Comparison of ENCODE assay signal across 23 cellular contexts in genomic region chr16:73193464-73193863, GRCh38.
A peak's percentile ranks its signal among the peaks of the same experiment; 100 is the strongest.
DNase-seq lines count a peak whose midpoint lies in the region; ATAC-seq and TF ChIP-seq lines count a peak whose summit lies in the region.
"Had no signal": no experiment of that assay in that cellular context is flagged by ENCODE, and none has a peak within 500 bp of the region (broad histone marks: within the 10 kb centered on the region; RNA-seq: fewer than 3 reads in every experiment).

No MANE protein-coding gene starts in this region.

- TF ChIP-seq EP300 in ovary (IDR thresholded peaks at IDR 0.05) = no peak

- H3K4me3 Mint-ChIP-seq in natural killer cell treated with Interleukin-12 subunit alpha and Interleukin-12 subunit beta and Interleukin-15 and Interleukin-18, amount 100 ng/mL, for 72 hours = no peak overlapping the region
- H3K4me3 Mint-ChIP-seq in stimulated activated effector memory CD8-positive, alpha-beta T cell treated with anti-CD3 and anti-CD28 coated beads, Interleukin-12 subunit alpha, Interleukin-12 subunit beta, amount 100 ng/mL, for 72 hours = no peak overlapping the region
- H3K4me3 Mint-ChIP-seq in stimulated activated naive B cell treated with anti-CD40 and anti-IgM and Interleukin-4, amounts not matched to agents 10 μg/mL and 1 μg/mL and 100 μg/mL, for 72 hours = no peak overlapping the region
- H3K4me3 Mint-ChIP-seq: CD14-positive monocyte; CD4-positive, alpha-beta memory T cell; CD4-positive, CD25-positive, alpha-beta regulatory T cell; CD8-positive, alpha-beta memory T cell had no signal

- TF ChIP-seq CTCF in GM10266 (IDR thresholded peaks at IDR 0.05; ENCODE audit: control insufficient read depth, insufficient read depth, low read depth, missing control alignments) (no peak), ovary (IDR thresholded peaks at IDR 0.05) (no peak)

- peak; percentile 27 to 36 for ATAC-seq in natural killer cell treated with Interleukin-12 subunit alpha and Interleukin-12 subunit beta and Interleukin-15 and Interleukin-18, amount 100 ng/mL, for 72 hours
- peak; percentile 8 for ATAC-seq in stimulated activated effector memory CD8-positive, alpha-beta T cell treated with anti-CD3 and anti-CD28 coated beads, Interleukin-12 subunit alpha, Interleukin-12 subunit beta, amount 100 ng/mL, for 72 hours
- peak; percentile 45 to 52 for ATAC-seq in stimulated activated naive B cell treated with anti-CD40 and anti-IgM and Interleukin-4, amounts not matched to agents 10 μg/mL and 1 μg/mL and 100 μg/mL, for 72 hours (replicated peaks)

- WGBS in ovary, 3 donors = 87 to 100% (median 88%) methylated on average over 1 of the region's 1 CpG

- no peak overlapping the region for H3K27ac ChIP-seq in ovary
- H3K27ac ChIP-seq: BLaER1 had no signal

- no peaks in the 10 kb centered on the region for H3K4me1 Mint-ChIP-seq in natural killer cell treated with Interleukin-12 subunit alpha and Interleukin-12 subunit beta and Interleukin-15 and Interleukin-18, amount 100 ng/mL, for 72 hours (ENCODE audit: low read depth in 2 of 2)
- no peaks in the 10 kb centered on the region for H3K4me1 Mint-ChIP-seq in stimulated activated effector memory CD8-positive, alpha-beta T cell treated with anti-CD3 and anti-CD28 coated beads, Interleukin-12 subunit alpha, Interleukin-12 subunit beta, amount 100 ng/mL, for 72 hours
- H3K4me1 Mint-ChIP-seq in stimulated activated naive B cell treated with anti-CD40 and anti-IgM and Interleukin-4, amounts not matched to agents 10 μg/mL and 1 μg/mL and 100 μg/mL, for 72 hours = peaks cover 9 to 20% of the 10 kb centered on the region in 2 donors
- H3K4me1 Mint-ChIP-seq: CD4-positive, alpha-beta memory T cell; CD4-positive, CD25-positive, alpha-beta regulatory T cell; CD8-positive, alpha-beta memory T cell had no signal

- TF ChIP-seq POLR2A in ovary (IDR thresholded peaks at IDR 0.05) = no peak

- no peaks in the 10 kb centered on the region for H3K9me3 Mint-ChIP-seq in natural killer cell treated with Interleukin-12 subunit alpha and Interleukin-12 subunit beta and Interleukin-15 and Interleukin-18, amount 100 ng/mL, for 72 hours
- H3K9me3 Mint-ChIP-seq in stimulated activated effector memory CD8-positive, alpha-beta T cell treated with anti-CD3 and anti-CD28 coated beads, Interleukin-12 subunit alpha, Interleukin-12 subunit beta, amount 100 ng/mL, for 72 hours = peaks cover 3% of the 10 kb centered on the region
- H3K9me3 Mint-ChIP-seq in stimulated activated naive B cell treated with anti-CD40 and anti-IgM and Interleukin-4, amounts not matched to agents 10 μg/mL and 1 μg/mL and 100 μg/mL, for 72 hours = peaks cover 0 to 1% of the 10 kb centered on the region in 2 donors

- no peaks in the 10 kb centered on the region for H3K4me1 ChIP-seq in ovary (ENCODE audit: insufficient read depth)

- no peak overlapping the region for H3K27ac Mint-ChIP-seq in natural killer cell treated with Interleukin-12 subunit alpha and Interleukin-12 subunit beta and Interleukin-15 and Interleukin-18, amount 100 ng/mL, for 72 hours
- no peak overlapping the region for H3K27ac Mint-ChIP-seq in stimulated activated effector memory CD8-positive, alpha-beta T cell treated with anti-CD3 and anti-CD28 coated beads, Interleukin-12 subunit alpha, Interleukin-12 subunit beta, amount 100 ng/mL, for 72 hours
- no peak overlapping the region for H3K27ac Mint-ChIP-seq in stimulated activated naive B cell treated with anti-CD40 and anti-IgM and Interleukin-4, amounts not matched to agents 10 μg/mL and 1 μg/mL and 100 μg/mL, for 72 hours
- H3K27ac Mint-ChIP-seq: CD4-positive, alpha-beta memory T cell; CD4-positive, CD25-positive, alpha-beta regulatory T cell; CD8-positive, alpha-beta memory T cell had no signal

- no peak for DNase-seq in natural killer cell treated with Interleukin-12 subunit alpha and Interleukin-12 subunit beta and Interleukin-15 and Interleukin-18, amount 100 ng/mL, for 72 hours (ENCODE audit: low spot score)
- DNase-seq in stimulated activated effector memory CD8-positive, alpha-beta T cell treated with anti-CD3 and anti-CD28 coated beads, Interleukin-12 subunit alpha, Interleukin-12 subunit beta, amount 100 ng/mL, for 72 hours (ENCODE audit: low spot score in 2 of 2) = no peak
- no peak for DNase-seq in stimulated activated naive B cell treated with anti-CD40 and anti-IgM and Interleukin-4, amounts not matched to agents 10 μg/mL and 1 μg/mL and 100 μg/mL, for 72 hours
- DNase-seq in NCI-H146 (lab: John Stamatoyannopoulos, UW) (no peak), GM10266 (ENCODE audit: extremely low spot score) (no peak), ovary (no peak)
- DNase-seq: 8988T; ACHN; BE2C; C1 segment of cervical spinal cord; CD4-positive, alpha-beta memory T cell; CD4-positive, CD25-positive, alpha-beta regulatory T cell; CD8-positive, alpha-beta memory T cell; COR-L47; DMS 273 treated with DMSO at 0.1 percent for 48 hours; DMS153; DMS53; DMS79; DND-41; EL; GDM1 had no signal

- peaks cover 0 to 15% of the 10 kb centered on the region in 2 donors for H3K27me3 Mint-ChIP-seq in natural killer cell treated with Interleukin-12 subunit alpha and Interleukin-12 subunit beta and Interleukin-15 and Interleukin-18, amount 100 ng/mL, for 72 hours
- H3K27me3 Mint-ChIP-seq in stimulated activated naive B cell treated with anti-CD40 and anti-IgM and Interleukin-4, amounts not matched to agents 10 μg/mL and 1 μg/mL and 100 μg/mL, for 72 hours = peaks cover 0 to 6% of the 10 kb centered on the region in 2 donors
- H3K27me3 Mint-ChIP-seq: CD4-positive, alpha-beta memory T cell; CD4-positive, CD25-positive, alpha-beta regulatory T cell; CD8-positive, alpha-beta memory T cell had no signal

- H3K4me3 ChIP-seq in ovary = no peak overlapping the region
- H3K4me3 ChIP-seq: BLaER1 had no signal

- H3K36me3 ChIP-seq in ovary = no peaks in the 10 kb centered on the region
- H3K36me3 ChIP-seq: BE2C, BLaER1 had no signal

- no peaks in the 10 kb centered on the region for H3K27me3 ChIP-seq in ovary
- H3K27me3 ChIP-seq: BE2C, BLaER1 had no signal

- intact Hi-C loops in ovary (cut with DNase I) = loop anchor here in 1 of 4 donors (10.0 kb wide), 1 partner anchor 369 kb away; no protein-coding TSS in a partner anchor

- H3K9me3 ChIP-seq in ovary = peaks cover 0 to 4% of the 10 kb centered on the region in 2 donors
- H3K9me3 ChIP-seq: BE2C had no signal

- H3K36me3 Mint-ChIP-seq in natural killer cell treated with Interleukin-12 subunit alpha and Interleukin-12 subunit beta and Interleukin-15 and Interleukin-18, amount 100 ng/mL, for 72 hours = no peaks in the 10 kb centered on the region
- no peaks in the 10 kb centered on the region for H3K36me3 Mint-ChIP-seq in stimulated activated effector memory CD8-positive, alpha-beta T cell treated with anti-CD3 and anti-CD28 coated beads, Interleukin-12 subunit alpha, Interleukin-12 subunit beta, amount 100 ng/mL, for 72 hours
- peaks cover 0 to 2% of the 10 kb centered on the region in 2 donors for H3K36me3 Mint-ChIP-seq in stimulated activated naive B cell treated with anti-CD40 and anti-IgM and Interleukin-4, amounts not matched to agents 10 μg/mL and 1 μg/mL and 100 μg/mL, for 72 hours
- H3K36me3 Mint-ChIP-seq: CD14-positive monocyte; CD4-positive, alpha-beta memory T cell; CD4-positive, CD25-positive, alpha-beta regulatory T cell; CD8-positive, alpha-beta memory T cell had no signal
